1 cellular context compared by ENCODE assay signal in the genomic region with DNA sequence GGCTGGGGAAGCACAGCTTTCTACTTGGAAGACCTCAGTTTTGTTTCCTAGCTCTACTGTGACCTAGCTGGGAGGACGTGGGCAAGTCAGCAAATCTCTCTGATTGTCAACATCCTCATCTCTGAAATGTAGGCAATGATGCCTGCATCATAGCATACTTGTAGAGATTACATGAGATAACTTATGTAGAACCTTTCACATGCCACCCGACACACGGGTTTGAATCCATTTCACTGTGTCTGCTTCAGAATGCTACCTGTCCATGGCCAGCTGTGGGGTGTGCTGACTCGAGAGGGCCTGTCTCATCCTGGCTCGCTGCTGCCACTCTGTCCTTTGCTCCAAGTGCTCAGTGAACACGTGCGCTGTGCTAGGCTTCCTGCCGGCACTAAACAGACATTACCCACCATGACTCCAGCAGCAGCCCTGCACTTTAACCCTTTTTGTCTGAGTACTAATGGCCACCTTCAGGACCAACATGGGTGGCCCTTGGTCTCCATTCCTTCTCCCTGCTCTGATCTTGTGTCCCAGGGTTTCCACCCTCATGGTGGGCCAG.
A peak's percentile ranks its signal among the peaks of the same experiment; 100 is the strongest.
TF ChIP-seq lines count a peak whose summit lies in the region.

No MANE protein-coding gene starts in this region.

TF ChIP-seq in HepG2, 621 proteins besides CTCF, POLR2A, EP300 and RAD21 (continued from another document):
- peak; percentile 88 for TF ChIP-seq ZNF687 (CRISPR knock-in tag; IDR thresholded peaks at IDR 0.05)
- peak; percentile 67 for TF ChIP-seq ZFX (CRISPR knock-in tag; IDR thresholded peaks at IDR 0.05; ENCODE audit: low read depth)
- no peak for TF ChIP-seq ZNF720 (CRISPR knock-in tag; IDR thresholded peaks at IDR 0.05)
- no peak for TF ChIP-seq THAP8 (CRISPR knock-in tag; IDR thresholded peaks at IDR 0.05; ENCODE audit: borderline replicate concordance)
- no peak for TF ChIP-seq PLRG1 (conservative IDR thresholded peaks at IDR 0.05)
- TF ChIP-seq, protein P1, sequence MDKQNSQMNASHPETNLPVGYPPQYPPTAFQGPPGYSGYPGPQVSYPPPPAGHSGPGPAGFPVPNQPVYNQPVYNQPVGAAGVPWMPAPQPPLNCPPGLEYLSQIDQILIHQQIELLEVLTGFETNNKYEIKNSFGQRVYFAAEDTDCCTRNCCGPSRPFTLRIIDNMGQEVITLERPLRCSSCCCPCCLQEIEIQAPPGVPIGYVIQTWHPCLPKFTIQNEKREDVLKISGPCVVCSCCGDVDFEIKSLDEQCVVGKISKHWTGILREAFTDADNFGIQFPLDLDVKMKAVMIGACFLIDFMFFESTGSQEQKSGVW (CRISPR knock-in tag; IDR thresholded peaks at IDR 0.05; ENCODE audit: borderline replicate concordance), result no peak
- TF ChIP-seq, protein P2, sequence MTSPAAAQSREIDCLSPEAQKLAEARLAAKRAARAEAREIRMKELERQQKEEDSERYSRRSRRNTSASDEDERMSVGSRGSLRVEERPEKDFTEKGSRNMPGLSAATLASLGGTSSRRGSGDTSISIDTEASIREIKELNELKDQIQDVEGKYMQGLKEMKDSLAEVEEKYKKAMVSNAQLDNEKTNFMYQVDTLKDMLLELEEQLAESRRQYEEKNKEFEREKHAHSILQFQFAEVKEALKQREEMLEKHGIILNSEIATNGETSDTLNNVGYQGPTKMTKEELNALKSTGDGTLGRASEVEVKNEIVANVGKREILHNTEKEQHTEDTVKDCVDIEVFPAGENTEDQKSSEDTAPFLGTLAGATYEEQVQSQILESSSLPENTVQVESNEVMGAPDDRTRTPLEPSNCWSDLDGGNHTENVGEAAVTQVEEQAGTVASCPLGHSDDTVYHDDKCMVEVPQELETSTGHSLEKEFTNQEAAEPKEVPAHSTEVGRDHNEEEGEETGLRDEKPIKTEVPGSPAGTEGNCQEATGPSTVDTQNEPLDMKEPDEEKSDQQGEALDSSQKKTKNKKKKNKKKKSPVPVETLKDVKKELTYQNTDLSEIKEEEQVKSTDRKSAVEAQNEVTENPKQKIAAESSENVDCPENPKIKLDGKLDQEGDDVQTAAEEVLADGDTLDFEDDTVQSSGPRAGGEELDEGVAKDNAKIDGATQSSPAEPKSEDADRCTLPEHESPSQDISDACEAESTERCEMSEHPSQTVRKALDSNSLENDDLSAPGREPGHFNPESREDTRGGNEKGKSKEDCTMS (CRISPR knock-in tag; conservative IDR thresholded peaks at IDR 0.05), result no peak
- TF ChIP-seq CHD2 (IDR thresholded peaks at IDR 0.05; ENCODE audit: low read depth, low read length), result no peak
